In genomic region chr1:101065575-101065974, GRCh38 we compare ENCODE assay signal across 16 cellular contexts. TPM values are rescaled to one million over a fixed set of nuclear protein-coding genes. Genes with fewer than 3 reads are reported as not detected.
DNase-seq lines count a peak whose midpoint lies in the region; ATAC-seq, FAIRE-seq and TF ChIP-seq lines count a peak whose summit lies in the region.
"Had no signal": no experiment of that assay in that cellular context is flagged by ENCODE, and none has a peak within 500 bp of the region (broad histone marks: within the 10 kb centered on the region; RNA-seq: fewer than 3 reads in every experiment).

No MANE protein-coding gene starts in this region.

- H3K4me3 ChIP-seq in pancreas (no peak overlapping the region), left lung (no peak overlapping the region)
- H3K4me3 ChIP-seq: suprapubic skin had no signal

- no peaks in the 10 kb centered on the region for H3K27me3 Mint-ChIP-seq in activated T-cell treated with anti-CD3 and anti-CD28 coated beads, Interleukin-2, amount 50 U/mL, for 24 hours
- H3K27me3 Mint-ChIP-seq in activated T-helper 1 cell treated with anti-CD3 and anti-CD28 coated beads, Interleukin-12 subunit alpha, Interleukin-12 subunit beta, Interleukin-2, Interleukin-4 antibody, amounts not matched to agents 30 ng/mL and 10 ng/mL and 1 ng/mL, durations not matched to agents 14 hours and 24 hours and 36 hours (ENCODE audit: insufficient read depth) = no peaks in the 10 kb centered on the region

- H3K27ac ChIP-seq in pancreas = no peak overlapping the region
- no peak overlapping the region for H3K27ac ChIP-seq in left lung
- H3K27ac ChIP-seq: suprapubic skin had no signal

- FAIRE-seq in pancreas (lab: Jason Lieb, UNC) = peak; percentile 64
- FAIRE-seq: keratinocyte had no signal

- no peak for DNase-seq in activated T-cell treated with anti-CD3 and anti-CD28 coated beads, Interleukin-2, amount 50 U/mL, for 24 hours
- DNase-seq in activated T-cell treated with anti-CD3 and anti-CD28 coated beads for 4 hours (no peak), pancreas (no peak), left lung (no peak), A172 (ENCODE audit: low spot score) (no peak)
- DNase-seq in activated T-helper 1 cell treated with anti-CD3 and anti-CD28 coated beads, Interleukin-12 subunit alpha, Interleukin-12 subunit beta, Interleukin-2, Interleukin-4 antibody, amounts not matched to agents 30 ng/mL and 10 ng/mL and 1 ng/mL, durations not matched to agents 14 hours and 24 hours and 36 hours (ENCODE audit: low spot score) = no peak
- DNase-seq: activated CD4-positive, alpha-beta T cell treated with anti-CD3 and anti-CD28 coated beads, Interleukin-2, amount 50 U/mL, for 4 hours; activated naive CD4-positive, alpha-beta T cell treated with anti-CD3 and anti-CD28 coated beads for 36 hours; central memory CD4-positive, alpha-beta T cell; KG1; NCI-H510A; stimulated activated CD4-positive, alpha-beta T cell treated with anti-CD3 and anti-CD28 coated beads, Interleukin-12 subunit alpha, Interleukin-12 subunit beta, amount 100 ng/mL, for 4 hours had no signal

- ATAC-seq in HG02885 (IDR thresholded peaks at IDR 0.05; ENCODE audit: poor library complexity, unreplicated experiment) (peak; percentile 60), pancreas (no peak), left lung (no peak), GM19452 (IDR thresholded peaks at IDR 0.05; ENCODE audit: unreplicated experiment) (no peak)

- H3K27ac Mint-ChIP-seq in activated T-cell treated with anti-CD3 and anti-CD28 coated beads, Interleukin-2, amount 50 U/mL, for 24 hours = peak overlapping the region; percentile 48
- H3K27ac Mint-ChIP-seq in activated T-helper 1 cell treated with anti-CD3 and anti-CD28 coated beads, Interleukin-12 subunit alpha, Interleukin-12 subunit beta, Interleukin-2, Interleukin-4 antibody, amounts not matched to agents 30 ng/mL and 10 ng/mL and 1 ng/mL, durations not matched to agents 14 hours and 24 hours and 36 hours = peak overlapping the region; percentile 31

- no peaks in the 10 kb centered on the region for H3K4me1 ChIP-seq in pancreas
- H3K4me1 ChIP-seq in left lung = no peaks in the 10 kb centered on the region
- H3K4me1 ChIP-seq: suprapubic skin had no signal

- WGBS in pancreas, 2 donors = 94 to 96% methylated on average over 1 of the region's 1 CpG

- H3K9me3 ChIP-seq in pancreas (no peaks in the 10 kb centered on the region), left lung (no peaks in the 10 kb centered on the region)
- H3K9me3 ChIP-seq: suprapubic skin had no signal

- H3K27me3 ChIP-seq in pancreas (no peaks in the 10 kb centered on the region), left lung (no peaks in the 10 kb centered on the region)
- H3K27me3 ChIP-seq: suprapubic skin had no signal

- peaks cover 56% of the 10 kb centered on the region for H3K4me1 Mint-ChIP-seq in activated T-cell treated with anti-CD3 and anti-CD28 coated beads, Interleukin-2, amount 50 U/mL, for 24 hours (ENCODE audit: low read depth)
- H3K4me1 Mint-ChIP-seq in activated T-helper 1 cell treated with anti-CD3 and anti-CD28 coated beads, Interleukin-12 subunit alpha, Interleukin-12 subunit beta, Interleukin-2, Interleukin-4 antibody, amounts not matched to agents 30 ng/mL and 10 ng/mL and 1 ng/mL, durations not matched to agents 14 hours and 24 hours and 36 hours (ENCODE audit: low read depth) = peaks cover 40% of the 10 kb centered on the region

- TF ChIP-seq CTCF in pancreas (IDR thresholded peaks at IDR 0.05) (no peak), left lung (IDR thresholded peaks at IDR 0.05) (no peak)

- H3K36me3 Mint-ChIP-seq in activated T-cell treated with anti-CD3 and anti-CD28 coated beads, Interleukin-2, amount 50 U/mL, for 24 hours (ENCODE audit: low read depth) = peaks cover 6% of the 10 kb centered on the region
- peaks cover 13% of the 10 kb centered on the region for H3K36me3 Mint-ChIP-seq in activated T-helper 1 cell treated with anti-CD3 and anti-CD28 coated beads, Interleukin-12 subunit alpha, Interleukin-12 subunit beta, Interleukin-2, Interleukin-4 antibody, amounts not matched to agents 30 ng/mL and 10 ng/mL and 1 ng/mL, durations not matched to agents 14 hours and 24 hours and 36 hours (ENCODE audit: low read depth)

- peak overlapping the region; percentile 21 for H3K4me3 Mint-ChIP-seq in activated T-cell treated with anti-CD3 and anti-CD28 coated beads, Interleukin-2, amount 50 U/mL, for 24 hours
- no peak overlapping the region for H3K4me3 Mint-ChIP-seq in activated T-helper 1 cell treated with anti-CD3 and anti-CD28 coated beads, Interleukin-12 subunit alpha, Interleukin-12 subunit beta, Interleukin-2, Interleukin-4 antibody, amounts not matched to agents 30 ng/mL and 10 ng/mL and 1 ng/mL, durations not matched to agents 14 hours and 24 hours and 36 hours
- H3K4me3 Mint-ChIP-seq: activated naive CD4-positive, alpha-beta T cell treated with anti-CD3 and anti-CD28 coated beads for 36 hours had no signal

- intact Hi-C loops in activated T-helper 1 cell treated with anti-CD3 and anti-CD28 coated beads, Interleukin-12 subunit alpha, Interleukin-12 subunit beta, Interleukin-2, Interleukin-4 antibody, amounts not matched to agents 30 ng/mL and 10 ng/mL and 1 ng/mL, durations not matched to agents 14 hours and 24 hours and 36 hours (cut with micrococcal nuclease) = loop anchor here (10.0 kb wide), 1 partner anchor 49 kb away; no protein-coding TSS in a partner anchor
- intact Hi-C loops in pancreas (cut with DNase I) (no loop called here), left lung (cut with DNase I) (no loop called here)

- H3K36me3 ChIP-seq in pancreas = no peaks in the 10 kb centered on the region
- H3K36me3 ChIP-seq in left lung = peaks cover 0 to 3% of the 10 kb centered on the region in 2 donors
- H3K36me3 ChIP-seq: suprapubic skin had no signal

- H3K9me3 Mint-ChIP-seq in activated T-cell treated with anti-CD3 and anti-CD28 coated beads, Interleukin-2, amount 50 U/mL, for 24 hours = no peaks in the 10 kb centered on the region
- H3K9me3 Mint-ChIP-seq in activated T-helper 1 cell treated with anti-CD3 and anti-CD28 coated beads, Interleukin-12 subunit alpha, Interleukin-12 subunit beta, Interleukin-2, Interleukin-4 antibody, amounts not matched to agents 30 ng/mL and 10 ng/mL and 1 ng/mL, durations not matched to agents 14 hours and 24 hours and 36 hours = peaks cover 3% of the 10 kb centered on the region
- H3K9me3 Mint-ChIP-seq: activated naive CD4-positive, alpha-beta T cell treated with anti-CD3 and anti-CD28 coated beads for 36 hours had no signal

RNA-seq across cellular contexts. Expression of gene DPH5, which starts 40.0 kb away (rescaled TPM):
- total RNA-seq in activated T-helper 1 cell treated with anti-CD3 and anti-CD28 coated beads, Interleukin-12 subunit alpha, Interleukin-12 subunit beta, Interleukin-2, Interleukin-4 antibody, amounts not matched to agents 30 ng/mL and 10 ng/mL and 1 ng/mL, durations not matched to agents 14 hours and 24 hours and 36 hours = 31.7 and 32.2 TPM in 2 replicates
- total RNA-seq in pancreas (10 to 100 TPM; 17.5 to 28.6 (median 22.4) TPM), left lung (10 to 100 TPM; 26.9 to 27.1 TPM)
- 10 to 100 TPM; 22.9 to 29.5 TPM for polyA plus RNA-seq in pancreas
- 29.5 and 39.4 TPM in 2 replicates for total RNA-seq in A172 (2014; rRNA removed; shearing (Covaris generic))
